1 cellular context compared by ENCODE assay signal in genomic region chr2:202780514-202781021, GRCh38.
TF ChIP-seq lines count a peak whose summit lies in the region.

No MANE protein-coding gene starts in this region.

TF ChIP-seq in GM23338, 12 proteins besides CTCF, POLR2A, EP300 and RAD21:
- TF ChIP-seq REST (IDR thresholded peaks at IDR 0.05; ENCODE audit: unreplicated experiment) = no peak
- TF ChIP-seq EZH2phosphoT487 (IDR thresholded peaks at IDR 0.05; ENCODE audit: unreplicated experiment) = no peak
- no peak for TF ChIP-seq CREB1 (CRISPR knock-in tag; IDR thresholded peaks at IDR 0.05; ENCODE audit: low read depth)
- no peak for TF ChIP-seq NANOG (IDR thresholded peaks at IDR 0.05; ENCODE audit: borderline replicate concordance)
- no peak for TF ChIP-seq EZH2 (IDR thresholded peaks at IDR 0.05; ENCODE audit: low read depth, unreplicated experiment)
- no peak for TF ChIP-seq ZNF114 (CRISPR knock-in tag; IDR thresholded peaks at IDR 0.05)
- TF ChIP-seq ETS1 (IDR thresholded peaks at IDR 0.05) = no peak
- TF ChIP-seq ZNF462 (CRISPR knock-in tag; IDR thresholded peaks at IDR 0.05) = no peak
- no peak for TF ChIP-seq POLR2AphosphoS5 (IDR thresholded peaks at IDR 0.05; ENCODE audit: low read depth)
- no peak for TF ChIP-seq ZNF331 (CRISPR knock-in tag; IDR thresholded peaks at IDR 0.05; ENCODE audit: low read depth)
- TF ChIP-seq STAT1 (IDR thresholded peaks at IDR 0.05; ENCODE audit: unreplicated experiment) = no peak
- no peak for TF ChIP-seq JUNB (IDR thresholded peaks at IDR 0.05; ENCODE audit: unreplicated experiment)
